In genomic region chr6:11710968-11711643, GRCh38 we compare ENCODE assay signal across 11 cellular contexts.
DNase-seq lines count a peak whose midpoint lies in the region; TF ChIP-seq lines count a peak whose summit lies in the region.
"Had no signal": no experiment of that assay in that cellular context is flagged by ENCODE, and none has a peak within 500 bp of the region (broad histone marks: within the 10 kb centered on the region; RNA-seq: fewer than 3 reads in every experiment).

No MANE protein-coding gene starts in this region.

- intact Hi-C loops in activated T-helper 2 cell treated with anti-CD3 and anti-CD28 coated beads, Interferon-gamma antibody, Interleukin-2, Interleukin-4, amounts not matched to agents 10 μg/mL and 5 μg/mL and 100 μg/mL, durations not matched to agents 14 hours and 24 hours and 36 hours (cut with micrococcal nuclease), result loop anchor here (1.0 to 5.0 kb wide), 6 partner anchors 18 to 521 kb away; no protein-coding TSS in a partner anchor

- H3K4me3 ChIP-seq in suprapubic skin, result peak overlapping the region; percentile 7

- H3K27ac ChIP-seq in suprapubic skin, result no peak overlapping the region

- TF ChIP-seq EP300 in suprapubic skin (IDR thresholded peaks at IDR 0.05), result no peak

- H3K9me3 ChIP-seq in suprapubic skin, result no peaks in the 10 kb centered on the region

- peaks cover 49% of the 10 kb centered on the region for H3K36me3 Mint-ChIP-seq in activated T-cell treated with anti-CD3 and anti-CD28 coated beads, Interleukin-2, amount 50 U/mL, for 24 hours (ENCODE audit: low read depth)
- H3K36me3 Mint-ChIP-seq in activated T-helper 2 cell treated with anti-CD3 and anti-CD28 coated beads, Interferon-gamma antibody, Interleukin-2, Interleukin-4, amounts not matched to agents 10 μg/mL and 5 μg/mL and 100 μg/mL, durations not matched to agents 14 hours and 24 hours and 36 hours (ENCODE audit: low read depth), result no peaks in the 10 kb centered on the region
- no peaks in the 10 kb centered on the region for H3K36me3 Mint-ChIP-seq in mesothelial cell of epicardium

- no peak for DNase-seq in activated T-cell treated with anti-CD3 and anti-CD28 coated beads, Interleukin-2, amount 50 U/mL, for 24 hours
- no peak for DNase-seq in activated T-cell treated with anti-CD3 and anti-CD28 coated beads, Interleukin-2, amount 50 U/mL, for 48 hours
- no peak for DNase-seq in activated T-helper 2 cell treated with anti-CD3 and anti-CD28 coated beads, Interferon-gamma antibody, Interleukin-2, Interleukin-4, amounts not matched to agents 10 μg/mL and 5 μg/mL and 100 μg/mL, durations not matched to agents 14 hours and 24 hours and 36 hours (ENCODE audit: low spot score)
- no peak for DNase-seq in mesothelial cell of epicardium (ENCODE audit: low spot score in 2 of 2, unreplicated experiment in 2 of 2)
- no peak for DNase-seq in suprapubic skin (ENCODE audit: low spot score in 2 of 2)
- DNase-seq in germinal center (ENCODE audit: low spot score), result no peak
- no peak for DNase-seq in glomerular visceral epithelial cell (ENCODE audit: extremely low spot score)
- no peak for DNase-seq in NCI-H2196 treated with DMSO at 0.1 percent for 48 hours (lab: John Stamatoyannopoulos, UW; ENCODE audit: unreplicated experiment)
- DNase-seq: activated B cell treated with CpG ODN at 0.5 μM for 24 hours, NCI-H1092 had no signal

- TF ChIP-seq POLR2A in suprapubic skin (IDR thresholded peaks at IDR 0.05), result no peak

- H3K4me1 ChIP-seq in suprapubic skin, result peaks cover 25% of the 10 kb centered on the region

- peaks cover 6% of the 10 kb centered on the region for H3K9me3 Mint-ChIP-seq in activated T-cell treated with anti-CD3 and anti-CD28 coated beads, Interleukin-2, amount 50 U/mL, for 24 hours
- peaks cover 7% of the 10 kb centered on the region for H3K9me3 Mint-ChIP-seq in activated T-helper 2 cell treated with anti-CD3 and anti-CD28 coated beads, Interferon-gamma antibody, Interleukin-2, Interleukin-4, amounts not matched to agents 10 μg/mL and 5 μg/mL and 100 μg/mL, durations not matched to agents 14 hours and 24 hours and 36 hours
- H3K9me3 Mint-ChIP-seq in mesothelial cell of epicardium, result peaks cover 16% of the 10 kb centered on the region
- H3K9me3 Mint-ChIP-seq: activated B cell treated with CpG ODN at 0.5 μM for 24 hours had no signal

- H3K27me3 ChIP-seq in suprapubic skin, result no peaks in the 10 kb centered on the region

- peak overlapping the region; percentile 97 for H3K27ac Mint-ChIP-seq in activated T-cell treated with anti-CD3 and anti-CD28 coated beads, Interleukin-2, amount 50 U/mL, for 24 hours
- H3K27ac Mint-ChIP-seq in activated T-helper 2 cell treated with anti-CD3 and anti-CD28 coated beads, Interferon-gamma antibody, Interleukin-2, Interleukin-4, amounts not matched to agents 10 μg/mL and 5 μg/mL and 100 μg/mL, durations not matched to agents 14 hours and 24 hours and 36 hours, result peak overlapping the region; percentile 96
- H3K27ac Mint-ChIP-seq in mesothelial cell of epicardium, result peak overlapping the region; percentile 71
- H3K27ac Mint-ChIP-seq: activated B cell treated with CpG ODN at 0.5 μM for 24 hours, B cell had no signal

- WGBS in suprapubic skin, result 32% methylated on average over 15 of the region's 15 CpGs

- TF ChIP-seq CTCF in mesothelial cell of epicardium (IDR thresholded peaks at IDR 0.05; ENCODE audit: unreplicated experiment) (no peak), suprapubic skin (IDR thresholded peaks at IDR 0.05) (no peak)

- H3K4me1 Mint-ChIP-seq in activated T-cell treated with anti-CD3 and anti-CD28 coated beads, Interleukin-2, amount 50 U/mL, for 24 hours (ENCODE audit: low read depth), result peaks cover 78% of the 10 kb centered on the region
- peaks cover 59% of the 10 kb centered on the region for H3K4me1 Mint-ChIP-seq in activated T-helper 2 cell treated with anti-CD3 and anti-CD28 coated beads, Interferon-gamma antibody, Interleukin-2, Interleukin-4, amounts not matched to agents 10 μg/mL and 5 μg/mL and 100 μg/mL, durations not matched to agents 14 hours and 24 hours and 36 hours (ENCODE audit: low read depth)
- peaks cover 32% of the 10 kb centered on the region for H3K4me1 Mint-ChIP-seq in mesothelial cell of epicardium

- H3K36me3 ChIP-seq in suprapubic skin, result no peaks in the 10 kb centered on the region

- H3K27me3 Mint-ChIP-seq in activated T-cell treated with anti-CD3 and anti-CD28 coated beads, Interleukin-2, amount 50 U/mL, for 24 hours, result no peaks in the 10 kb centered on the region
- no peaks in the 10 kb centered on the region for H3K27me3 Mint-ChIP-seq in activated T-helper 2 cell treated with anti-CD3 and anti-CD28 coated beads, Interferon-gamma antibody, Interleukin-2, Interleukin-4, amounts not matched to agents 10 μg/mL and 5 μg/mL and 100 μg/mL, durations not matched to agents 14 hours and 24 hours and 36 hours (ENCODE audit: low read depth)
- H3K27me3 Mint-ChIP-seq in mesothelial cell of epicardium (ENCODE audit: low read depth), result no peaks in the 10 kb centered on the region
- H3K27me3 Mint-ChIP-seq: activated B cell treated with CpG ODN at 0.5 μM for 24 hours, B cell had no signal

- peak overlapping the region; percentile 68 for H3K4me3 Mint-ChIP-seq in activated T-cell treated with anti-CD3 and anti-CD28 coated beads, Interleukin-2, amount 50 U/mL, for 24 hours
- H3K4me3 Mint-ChIP-seq in activated T-helper 2 cell treated with anti-CD3 and anti-CD28 coated beads, Interferon-gamma antibody, Interleukin-2, Interleukin-4, amounts not matched to agents 10 μg/mL and 5 μg/mL and 100 μg/mL, durations not matched to agents 14 hours and 24 hours and 36 hours (ENCODE audit: low read depth), result peak overlapping the region; percentile 54
- H3K4me3 Mint-ChIP-seq in mesothelial cell of epicardium, result no peak overlapping the region
- H3K4me3 Mint-ChIP-seq: activated B cell treated with CpG ODN at 0.5 μM for 24 hours, B cell had no signal
